Comparison of ENCODE assay signal across 1 cellular context in the genomic region with DNA sequence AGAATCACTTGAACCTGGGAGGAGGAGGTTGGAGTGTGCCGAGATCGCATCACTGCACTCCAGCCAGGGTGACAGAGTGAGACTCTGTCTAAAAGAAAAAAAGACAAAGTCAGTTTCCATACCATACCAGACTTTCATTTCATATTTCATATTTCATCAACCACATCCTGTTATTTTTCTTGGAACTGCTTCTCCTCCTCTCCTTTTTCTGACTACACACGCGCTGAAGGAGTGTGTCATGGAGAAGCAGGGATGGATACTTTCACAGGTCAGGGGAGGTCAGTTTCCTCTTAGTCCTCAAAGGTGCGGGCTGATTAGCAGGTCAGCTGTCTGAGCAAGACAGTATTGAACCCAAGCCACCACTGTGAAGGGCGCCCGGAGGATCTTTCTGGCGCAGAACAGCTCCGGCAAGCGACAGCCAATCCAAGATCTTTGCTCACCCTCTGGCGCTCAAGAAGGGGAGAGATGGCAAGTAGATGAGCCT.
TF ChIP-seq lines count a peak whose summit lies in the region.

No MANE protein-coding gene starts in this region.

TF ChIP-seq in K562, 482 proteins besides CTCF, POLR2A, EP300 and RAD21 (continued from another document):
- TF ChIP-seq ZSCAN29 (IDR thresholded peaks at IDR 0.05) (no peak), NRF1 (conservative IDR thresholded peaks at IDR 0.05 in 1 of 2, IDR thresholded peaks at IDR 0.05 in 1 of 2) (peak; percentile 46 to 54), KDM4B (IDR thresholded peaks at IDR 0.05; ENCODE audit: borderline replicate concordance in 2 of 2, low read depth in 1 of 2) (no peak), ESRRA (IDR thresholded peaks at IDR 0.05; ENCODE audit: borderline replicate concordance, low read depth) (peak; percentile 37; the same call in 1 of the 2 replicates), TEAD4 (IDR thresholded peaks at IDR 0.05; ENCODE audit: low read length) (0 out of 2 replicates have a peak, but pooled peaks have one; percentile 30), TEAD4 (CRISPR knock-in tag; IDR thresholded peaks at IDR 0.05; ENCODE audit: borderline replicate concordance) (no peak)
- TF ChIP-seq, protein P1, sequence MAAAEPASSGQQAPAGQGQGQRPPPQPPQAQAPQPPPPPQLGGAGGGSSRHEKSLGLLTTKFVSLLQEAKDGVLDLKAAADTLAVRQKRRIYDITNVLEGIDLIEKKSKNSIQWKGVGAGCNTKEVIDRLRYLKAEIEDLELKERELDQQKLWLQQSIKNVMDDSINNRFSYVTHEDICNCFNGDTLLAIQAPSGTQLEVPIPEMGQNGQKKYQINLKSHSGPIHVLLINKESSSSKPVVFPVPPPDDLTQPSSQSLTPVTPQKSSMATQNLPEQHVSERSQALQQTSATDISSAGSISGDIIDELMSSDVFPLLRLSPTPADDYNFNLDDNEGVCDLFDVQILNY (CRISPR knock-in tag; IDR thresholded peaks at IDR 0.05): no peak
- TF ChIP-seq, protein P2, sequence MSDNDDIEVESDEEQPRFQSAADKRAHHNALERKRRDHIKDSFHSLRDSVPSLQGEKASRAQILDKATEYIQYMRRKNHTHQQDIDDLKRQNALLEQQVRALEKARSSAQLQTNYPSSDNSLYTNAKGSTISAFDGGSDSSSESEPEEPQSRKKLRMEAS (CRISPR knock-in tag; IDR thresholded peaks at IDR 0.05): peak; percentile 36; the same call in 1 of the 2 replicates
